Comparison of ENCODE assay signal across 8 cellular contexts in genomic region chr1:109371271-109371739, GRCh38. TPM values are rescaled to one million over a fixed set of nuclear protein-coding genes. Genes with fewer than 3 reads are reported as not detected.
DNase-seq lines count a peak whose midpoint lies in the region; ATAC-seq and TF ChIP-seq lines count a peak whose summit lies in the region.

No MANE protein-coding gene starts in this region.

- 44 to 48% methylated on average over 4 of the region's 4 CpGs for WGBS in esophagus, 2 donors
- WGBS in psoas muscle, 3 donors: 18 to 28% (median 23%) methylated on average over 4 of the region's 4 CpGs

- H3K36me3 ChIP-seq in PC-3 (ENCODE audit: low read depth, low read length): no peaks in the 10 kb centered on the region
- H3K36me3 ChIP-seq in esophagus (ENCODE audit: control insufficient read depth in 2 of 2, insufficient read depth in 2 of 2, low read length in 1 of 2): peaks cover 0 to 4% of the 10 kb centered on the region in 2 donors
- peaks cover 0 to 17% of the 10 kb centered on the region in 2 donors for H3K36me3 ChIP-seq in psoas muscle (ENCODE audit: insufficient read depth in 1 of 2, low read depth in 1 of 2)

- H3K4me2 ChIP-seq in PC-3 (ENCODE audit: low read length): peak overlapping the region; percentile 67

- TF ChIP-seq CTCF in PC-3 (conservative IDR thresholded peaks at IDR 0.05; ENCODE audit: low read depth, low read length) (no peak), psoas muscle (IDR thresholded peaks at IDR 0.05) (no peak)

- in situ Hi-C loops in G401 (cut with HindIII; ENCODE audit: low sequenced_read_pairs): no loop called here

- no peaks in the 10 kb centered on the region for H3K9me2 ChIP-seq in PC-3 (replicated peaks; ENCODE audit: low read length)

- H3K9me3 ChIP-seq in PC-3 (ENCODE audit: low read length) (no peaks in the 10 kb centered on the region), esophagus (ENCODE audit: control insufficient read depth in 2 of 2, insufficient read depth in 1 of 2, low read depth in 1 of 2, low read length in 1 of 2) (no peaks in the 10 kb centered on the region), psoas muscle (no peaks in the 10 kb centered on the region)

- no TSS peak for BruUV-seq in PC-3 (replicated peaks; lab: Mats Ljungman, UMichigan)

- H3K27me3 ChIP-seq in PC-3 (ENCODE audit: low read length): no peaks in the 10 kb centered on the region
- H3K27me3 ChIP-seq in esophagus (ENCODE audit: control insufficient read depth in 1 of 2, insufficient read depth in 2 of 2, low read length in 2 of 2): no peaks in the 10 kb centered on the region
- no peaks in the 10 kb centered on the region for H3K27me3 ChIP-seq in psoas muscle (ENCODE audit: insufficient read depth in 3 of 3, low read length in 2 of 3)

- H3K4me1 ChIP-seq in PC-3 (ENCODE audit: insufficient read depth, low read length) (peaks cover 26% of the 10 kb centered on the region), esophagus (ENCODE audit: control insufficient read depth in 2 of 2, insufficient read depth in 2 of 2, low read length in 1 of 2) (no peaks in the 10 kb centered on the region), psoas muscle (peaks cover 43% of the 10 kb centered on the region)

- POLR2A ChIA-PET in PC-3 (lab: Charles Lee; ENCODE audit: unreplicated experiment): no interaction called here

- H3K79me2 ChIP-seq in PC-3 (ENCODE audit: low read length): peaks cover 4% of the 10 kb centered on the region; the same call in 1 of the 2 replicates

- ATAC-seq in PC-3 (no peak), psoas muscle (peak; percentile 78 to 83 (median 81)), GM19035 (IDR thresholded peaks at IDR 0.05; ENCODE audit: unreplicated experiment) (no peak), GM18909 (IDR thresholded peaks at IDR 0.05; ENCODE audit: poor library complexity, unreplicated experiment) (no peak)

- peak overlapping the region; percentile 9; the same call in 1 of the 2 replicates for H3K4me3 ChIP-seq in PC-3 (ENCODE audit: low read length)
- no peak overlapping the region for H3K4me3 ChIP-seq in esophagus (ENCODE audit: low read depth in 1 of 2, low read length in 2 of 2)
- peak overlapping the region; percentile 57 for H3K4me3 ChIP-seq in psoas muscle

- intact Hi-C loops in PC-3 (cut with micrococcal nuclease) (no loop called here), psoas muscle (cut with DNase I) (loop anchor here in 1 of 2 donors (2.0 kb wide), 1 partner anchor 21 kb away; no protein-coding TSS in a partner anchor)

- H3K9ac ChIP-seq in PC-3 (ENCODE audit: low read length): no peak overlapping the region

- no peaks in the 10 kb centered on the region for H4K20me1 ChIP-seq in PC-3 (ENCODE audit: low read length)

- H3F3A ChIP-seq in PC-3 (ENCODE audit: low read length, unreplicated experiment): no peaks in the 10 kb centered on the region

- DNase-seq in EH (ENCODE audit: low read depth) (peak; percentile 89), PC-3 (peak; percentile 41), psoas muscle (no peak), G401 (ENCODE audit: low spot score) (no peak)
- DNase-seq in activated CD8-positive, alpha-beta memory T cell treated with anti-CD3 and anti-CD28 coated beads, Interleukin-2, amount 50 U/mL, for 48 hours: no peak

- H2AFZ ChIP-seq in PC-3 (ENCODE audit: low read length): no peak overlapping the region

- H3K27ac ChIP-seq in PC-3 (ENCODE audit: low read length) (peak overlapping the region; percentile 53), esophagus (ENCODE audit: low read depth in 2 of 2, low read length in 1 of 2) (peak overlapping the region; percentile 72), psoas muscle (peak overlapping the region; percentile 97)

- CTCF ChIA-PET in PC-3 (lab: Charles Lee): no interaction called here

RNA-seq across cellular contexts. Expression of gene SORT1, which starts 26.4 kb away (rescaled TPM):
- total RNA-seq in PC-3 (2014; rRNA removed) (9.2 and 14.3 TPM in 2 replicates), psoas muscle (100 to 1,000 TPM; 123 to 363 (median 207) TPM)
- polyA plus RNA-seq in esophagus (10 to 100 TPM; 25.3 to 34.9 TPM), psoas muscle (100 to 1,000 TPM in 1 of 3 donors, 10 to 100 TPM in 2; 15.8 to 131 (median 81.9) TPM)
- total RNA-seq in G401 (2014; rRNA removed; shearing (Covaris generic)): 15.1 and 17.7 TPM in 2 replicates

RNA-seq across cellular contexts. Expression of gene PSMA5, which starts 54.9 kb away (rescaled TPM):
- total RNA-seq in PC-3 (2014; rRNA removed): 84.1 and 86.9 TPM in 2 replicates
- 10 to 100 TPM; 19.5 to 63.6 TPM for polyA plus RNA-seq in esophagus
- 100 to 1,000 TPM in 1 of 4 donors, 10 to 100 TPM in 3; 58.1 to 123 (median 94.6) TPM for total RNA-seq in psoas muscle
- 100 to 1,000 TPM in 2 of 3 donors, 10 to 100 TPM in 1; 90.6 to 213 (median 146) TPM for polyA plus RNA-seq in psoas muscle
- total RNA-seq in G401 (2014; rRNA removed; shearing (Covaris generic)): 105 and 147 TPM in 2 replicates

Comparison
In these comparisons a context has a peak if more than half of its experiments do, and no peak if none do; other contexts are left out.
1. DNase-seq: peak in EH (single experiment) and PC-3 (single experiment); none in psoas muscle (0 of 2), G401 (single experiment) and activated CD8-positive, alpha-beta memory T cell treated with anti-CD3 and anti-CD28 coated beads, Interleukin-2, amount 50 U/mL, for 48 hours (single experiment).
2. ATAC-seq: peak in psoas muscle (4 of 4); none in PC-3 (single experiment), GM19035 (single experiment) and GM18909 (single experiment).
3. H3K4me3 ChIP-seq: peak in PC-3 (single experiment) and psoas muscle (single experiment); none in esophagus (0 of 2).
4. Peak in every context shown above with its lines, with median percentiles within 50 percentile points of each other: H3K27ac ChIP-seq.